In genomic region chr4:112284166-112284565, GRCh38 we compare ENCODE assay signal across 8 cellular contexts. TPM values are rescaled to one million over a fixed set of nuclear protein-coding genes. Genes with fewer than 3 reads are reported as not detected.
DNase-seq lines count a peak whose midpoint lies in the region; ATAC-seq and TF ChIP-seq lines count a peak whose summit lies in the region.

No MANE protein-coding gene starts in this region.

- H3K27me3 Mint-ChIP-seq in activated CD8-positive, alpha-beta T cell treated with anti-CD3 and anti-CD28 coated beads, Interleukin-2, amount 10 ng/mL, durations not matched to agents 7 days and 5 days (ENCODE audit: low read depth): no peaks in the 10 kb centered on the region

- no peaks in the 10 kb centered on the region for H3K27me3 ChIP-seq in heart left ventricle
- H3K27me3 ChIP-seq in upper lobe of right lung: no peaks in the 10 kb centered on the region

- intact Hi-C loops in heart left ventricle (cut with DNase I): no loop called here
- intact Hi-C loops in cardiac septum (cut with DNase I): loop anchor here (2.0 kb wide), 1 partner anchor 15 kb away; no protein-coding TSS in a partner anchor
- intact Hi-C loops in upper lobe of right lung (cut with DNase I): no loop called here

- POLR2A ChIA-PET in activated CD8-positive, alpha-beta T cell treated with anti-CD3 and anti-CD28 coated beads, Interleukin-2, amount 10 ng/mL, durations not matched to agents 7 days and 5 days (lab: Charles Lee): interaction anchor here (0.8 to 1.6 kb wide), 3 partner anchors 13 to 26 kb away, joined by 3 to 7 read pairs (median 6); no protein-coding TSS in a partner anchor

- peaks cover 70% of the 10 kb centered on the region for H3K4me1 Mint-ChIP-seq in activated CD8-positive, alpha-beta T cell treated with anti-CD3 and anti-CD28 coated beads, Interleukin-2, amount 10 ng/mL, durations not matched to agents 7 days and 5 days (ENCODE audit: low read depth)

- ATAC-seq in heart left ventricle (no peak), upper lobe of right lung (no peak), GM18873 (IDR thresholded peaks at IDR 0.05; ENCODE audit: low FRiP score, unreplicated experiment) (no peak), HG03521 (IDR thresholded peaks at IDR 0.05; ENCODE audit: unreplicated experiment) (no peak)
- no peak for ATAC-seq in activated CD8-positive, alpha-beta T cell treated with anti-CD3 and anti-CD28 coated beads, Interleukin-2, amount 10 ng/mL, durations not matched to agents 7 days and 5 days

- H3K27ac ChIP-seq in heart left ventricle (peak overlapping the region in 7 of 12 donors; percentile 63 to 85 (median 79)), upper lobe of right lung (peak overlapping the region; percentile 81)

- H3K4me3 ChIP-seq in heart left ventricle: peak overlapping the region in 11 of 12 donors; percentile 61 to 96 (median 83)
- peak overlapping the region; percentile 83 for H3K4me3 ChIP-seq in upper lobe of right lung

- TF ChIP-seq CTCF in heart left ventricle (IDR thresholded peaks at IDR 0.05) (no peak), upper lobe of right lung (IDR thresholded peaks at IDR 0.05) (no peak)

- TF ChIP-seq POLR2A in heart left ventricle (IDR thresholded peaks at IDR 0.05): no peak

- peak overlapping the region; percentile 91 for H3K4me3 Mint-ChIP-seq in activated CD8-positive, alpha-beta T cell treated with anti-CD3 and anti-CD28 coated beads, Interleukin-2, amount 10 ng/mL, durations not matched to agents 7 days and 5 days

- no peaks in the 10 kb centered on the region for H3K9me3 ChIP-seq in heart left ventricle
- H3K9me3 ChIP-seq in upper lobe of right lung: no peaks in the 10 kb centered on the region

- H3K9me3 Mint-ChIP-seq in activated CD8-positive, alpha-beta T cell treated with anti-CD3 and anti-CD28 coated beads, Interleukin-2, amount 10 ng/mL, durations not matched to agents 7 days and 5 days (ENCODE audit: insufficient read depth): no peaks in the 10 kb centered on the region

- 22 to 31% (median 25%) methylated on average over 6 of the region's 6 CpGs for WGBS in heart left ventricle, 4 donors

- H3K27ac Mint-ChIP-seq in activated CD8-positive, alpha-beta T cell treated with anti-CD3 and anti-CD28 coated beads, Interleukin-2, amount 10 ng/mL, durations not matched to agents 7 days and 5 days: no peak overlapping the region

- peaks cover 0 to 3% (median 0%) of the 10 kb centered on the region in 9 donors for H3K36me3 ChIP-seq in heart left ventricle
- H3K36me3 ChIP-seq in upper lobe of right lung: no peaks in the 10 kb centered on the region

- H3K36me3 Mint-ChIP-seq in activated CD8-positive, alpha-beta T cell treated with anti-CD3 and anti-CD28 coated beads, Interleukin-2, amount 10 ng/mL, durations not matched to agents 7 days and 5 days (ENCODE audit: low read depth): peaks cover 33% of the 10 kb centered on the region

- H3K4me1 ChIP-seq in heart left ventricle: peaks cover 0 to 74% (median 5%) of the 10 kb centered on the region in 12 donors
- H3K4me1 ChIP-seq in upper lobe of right lung: peaks cover 13% of the 10 kb centered on the region

- DNase-seq in heart left ventricle (no peak), cardiac septum (ENCODE audit: low spot score) (no peak), left kidney (ENCODE audit: low read depth, low spot score) (peak; percentile 43), upper lobe of right lung (no peak), islet precursor cell (no peak)
- no peak for DNase-seq in activated CD8-positive, alpha-beta T cell treated with anti-CD3 and anti-CD28 coated beads, Interleukin-2, amount 10 ng/mL, durations not matched to agents 7 days and 5 days

- CTCF ChIA-PET in activated CD8-positive, alpha-beta T cell treated with anti-CD3 and anti-CD28 coated beads, Interleukin-2, amount 10 ng/mL, durations not matched to agents 7 days and 5 days (lab: Charles Lee): interaction anchor here (0.6 to 1.4 kb wide), 2 partner anchors 44 to 185 kb away, joined by 3 to 4 read pairs; no protein-coding TSS in a partner anchor

RNA-seq across cellular contexts. Expression of gene TIFA, which starts 1.5 kb away (rescaled TPM):
- total RNA-seq in heart left ventricle: 10 to 100 TPM in 6 of 9 donors, 1 to 10 TPM in 3; 3.9 to 21.3 (median 14.6) TPM
- 1 to 10 TPM; 3.3 to 6.2 TPM for polyA plus RNA-seq in heart left ventricle
- 4.0 TPM for total RNA-seq in cardiac septum
- total RNA-seq in activated CD8-positive, alpha-beta T cell treated with anti-CD3 and anti-CD28 coated beads, Interleukin-2, amount 10 ng/mL, durations not matched to agents 7 days and 5 days: 10 to 100 TPM; 23.8 to 24.4 TPM
- 10.6 TPM for total RNA-seq in upper lobe of right lung

RNA-seq across cellular contexts. Expression of gene ALPK1, which starts 13.0 kb away (rescaled TPM):
- total RNA-seq in heart left ventricle: 10 to 100 TPM in 2 of 9 donors, 1 to 10 TPM in 7; 2.2 to 21.7 (median 3.4) TPM
- polyA plus RNA-seq in heart left ventricle: 1 to 10 TPM; 1.3 to 2.6 TPM
- total RNA-seq in cardiac septum: 4.9 TPM
- 10 to 100 TPM; 11.8 to 14.1 TPM for total RNA-seq in activated CD8-positive, alpha-beta T cell treated with anti-CD3 and anti-CD28 coated beads, Interleukin-2, amount 10 ng/mL, durations not matched to agents 7 days and 5 days
- 34.3 TPM for total RNA-seq in upper lobe of right lung

RNA-seq across cellular contexts. Expression of gene AP1AR, which starts 52.6 kb away (rescaled TPM):
- total RNA-seq in heart left ventricle (10 to 100 TPM in 2 of 9 donors, 1 to 10 TPM in 7; 6.8 to 17.3 (median 9.2) TPM), cardiac septum (10.7 TPM), upper lobe of right lung (16.6 TPM)
- 10 to 100 TPM in 1 of 2 donors, 1 to 10 TPM in 1; 3.7 to 13.6 TPM for polyA plus RNA-seq in heart left ventricle
- total RNA-seq in activated CD8-positive, alpha-beta T cell treated with anti-CD3 and anti-CD28 coated beads, Interleukin-2, amount 10 ng/mL, durations not matched to agents 7 days and 5 days: 10 to 100 TPM; 10.9 to 13.0 TPM
